21 cellular contexts compared by ENCODE assay signal in the genomic region with DNA sequence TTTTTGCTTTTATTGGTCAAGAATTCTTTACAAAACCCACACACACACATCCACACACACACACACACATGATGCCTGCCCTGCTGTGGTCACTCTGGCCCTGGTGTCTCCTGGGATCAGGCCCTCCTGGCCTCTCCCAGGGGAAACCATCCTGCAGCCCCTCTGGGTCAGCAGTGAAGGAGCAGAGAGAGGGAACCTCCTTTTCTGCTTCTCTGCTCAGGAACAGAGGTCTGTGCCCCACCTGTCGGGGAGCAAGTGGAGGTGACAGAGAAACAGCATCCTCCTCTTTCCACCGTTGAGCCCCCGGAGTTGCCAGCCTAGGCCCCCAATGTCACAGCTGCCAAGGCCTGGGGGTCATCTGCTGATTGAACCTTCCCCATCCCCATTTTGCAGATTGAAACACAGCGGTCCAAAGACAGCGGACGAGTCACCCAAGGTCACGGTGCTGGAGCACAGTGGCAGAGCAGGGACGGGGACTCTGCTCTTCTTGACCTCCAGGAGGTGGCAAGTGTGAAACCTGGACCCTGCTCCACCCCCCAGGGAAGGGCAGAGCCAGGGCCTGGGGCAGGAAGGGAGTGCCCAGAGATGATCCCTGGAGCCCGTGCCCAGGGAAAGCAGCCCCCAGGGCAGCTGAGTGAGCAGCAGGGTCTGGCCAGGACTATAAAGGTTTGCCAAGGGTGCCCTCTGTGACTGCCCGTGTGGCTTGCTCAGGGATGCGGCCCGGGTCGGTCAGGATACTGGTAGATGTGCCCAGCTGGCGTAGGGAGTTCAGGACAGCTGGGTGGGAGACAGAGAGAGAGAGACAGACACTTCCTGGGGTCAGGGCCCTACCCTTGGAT. TPM values are rescaled to one million over a fixed set of nuclear protein-coding genes. Genes with fewer than 3 reads are reported as not detected.
"Had no signal": no experiment of that assay in that cellular context is flagged by ENCODE, and none has a peak within 500 bp of the region (broad histone marks: within the 10 kb centered on the region; RNA-seq: fewer than 3 reads in every experiment).

No MANE protein-coding gene starts in this region.

- H3K36me3 ChIP-seq: ascending aorta, gastroesophageal sphincter, left lung, suprapubic skin had no signal

- ATAC-seq: activated naive CD8-positive, alpha-beta T cell treated with anti-CD3 and anti-CD28 coated beads, Interleukin-2, amount 50 U/mL, for 24 hours; gastroesophageal sphincter had no signal

- H3K9me3 ChIP-seq: ascending aorta, gastroesophageal sphincter, left lung, suprapubic skin had no signal

- H3K4me1 ChIP-seq: ascending aorta, gastroesophageal sphincter, suprapubic skin had no signal

- H3K27ac Mint-ChIP-seq: activated CD4-positive, alpha-beta T cell treated with anti-CD3 and anti-CD28 coated beads, Interleukin-2, amount 10 ng/mL, durations not matched to agents 7 days and 5 days; activated naive CD8-positive, alpha-beta T cell treated with anti-CD3 and anti-CD28 coated beads, Interleukin-2, amount 50 U/mL, for 24 hours; naive B cell; stimulated activated naive CD8-positive, alpha-beta T cell treated with anti-CD3 and anti-CD28 coated beads, Interleukin-15, Interleukin-2, amounts not matched to agents 100 ng/mL and 50 ng/mL, for 24 hours; type B pancreatic cell had no signal

- H3K4me3 Mint-ChIP-seq: activated CD4-positive, alpha-beta T cell treated with anti-CD3 and anti-CD28 coated beads, Interleukin-2, amount 10 ng/mL, durations not matched to agents 7 days and 5 days; activated naive CD8-positive, alpha-beta T cell treated with anti-CD3 and anti-CD28 coated beads, Interleukin-2, amount 50 U/mL, for 24 hours; naive B cell; stimulated activated naive CD8-positive, alpha-beta T cell treated with anti-CD3 and anti-CD28 coated beads, Interleukin-15, Interleukin-2, amounts not matched to agents 100 ng/mL and 50 ng/mL, for 24 hours; type B pancreatic cell had no signal

- H3K9me3 Mint-ChIP-seq: activated CD4-positive, alpha-beta T cell treated with anti-CD3 and anti-CD28 coated beads, Interleukin-2, amount 10 ng/mL, durations not matched to agents 7 days and 5 days; activated naive CD8-positive, alpha-beta T cell treated with anti-CD3 and anti-CD28 coated beads, Interleukin-2, amount 50 U/mL, for 24 hours; stimulated activated naive CD8-positive, alpha-beta T cell treated with anti-CD3 and anti-CD28 coated beads, Interleukin-15, Interleukin-2, amounts not matched to agents 100 ng/mL and 50 ng/mL, for 24 hours; type B pancreatic cell had no signal

- H3K27ac ChIP-seq: ascending aorta, gastroesophageal sphincter, left lung, skin epidermis, suprapubic skin had no signal

- H3K4me1 Mint-ChIP-seq: activated CD4-positive, alpha-beta T cell treated with anti-CD3 and anti-CD28 coated beads, Interleukin-2, amount 10 ng/mL, durations not matched to agents 7 days and 5 days; activated naive CD8-positive, alpha-beta T cell treated with anti-CD3 and anti-CD28 coated beads, Interleukin-2, amount 50 U/mL, for 24 hours; naive B cell had no signal

- DNase-seq: activated CD4-positive, alpha-beta T cell treated with anti-CD3 and anti-CD28 coated beads, Interleukin-2, amount 10 ng/mL, durations not matched to agents 7 days and 5 days; activated naive CD4-positive, alpha-beta T cell treated with Interleukin-2 at 50 U/mL for 16 hours; activated naive CD8-positive, alpha-beta T cell treated with anti-CD3 and anti-CD28 coated beads, Interleukin-2, amount 50 U/mL, for 24 hours; erythroblast; islet precursor cell; naive B cell; retina; stimulated activated CD4-positive, alpha-beta T cell treated with anti-CD3 and anti-CD28 coated beads, Interleukin-15, amount 100 ng/mL, for 24 hours; stimulated activated CD4-positive, alpha-beta T cell treated with anti-CD3 and anti-CD28 coated beads, Interleukin-4, amount 100 ng/mL, for 4 hours; stimulated activated CD8-positive, alpha-beta memory T cell treated with anti-CD3 and anti-CD28 coated beads, Interleukin-4, amount 100 ng/mL, for 48 hours; T-helper 9 cell had no signal

- H3K4me3 ChIP-seq: ascending aorta, gastroesophageal sphincter, left lung, skin epidermis, suprapubic skin had no signal

RNA-seq across cellular contexts. Expression of a gene that starts 30.9 kb away (rescaled TPM):
- total RNA-seq: activated CD4-positive, alpha-beta T cell treated with anti-CD3 and anti-CD28 coated beads, Interleukin-2, amount 10 ng/mL, durations not matched to agents 7 days and 5 days; bronchial epithelial cell; chondrocyte; dermis microvascular lymphatic vessel endothelial cell had no signal
